In the genomic region with DNA sequence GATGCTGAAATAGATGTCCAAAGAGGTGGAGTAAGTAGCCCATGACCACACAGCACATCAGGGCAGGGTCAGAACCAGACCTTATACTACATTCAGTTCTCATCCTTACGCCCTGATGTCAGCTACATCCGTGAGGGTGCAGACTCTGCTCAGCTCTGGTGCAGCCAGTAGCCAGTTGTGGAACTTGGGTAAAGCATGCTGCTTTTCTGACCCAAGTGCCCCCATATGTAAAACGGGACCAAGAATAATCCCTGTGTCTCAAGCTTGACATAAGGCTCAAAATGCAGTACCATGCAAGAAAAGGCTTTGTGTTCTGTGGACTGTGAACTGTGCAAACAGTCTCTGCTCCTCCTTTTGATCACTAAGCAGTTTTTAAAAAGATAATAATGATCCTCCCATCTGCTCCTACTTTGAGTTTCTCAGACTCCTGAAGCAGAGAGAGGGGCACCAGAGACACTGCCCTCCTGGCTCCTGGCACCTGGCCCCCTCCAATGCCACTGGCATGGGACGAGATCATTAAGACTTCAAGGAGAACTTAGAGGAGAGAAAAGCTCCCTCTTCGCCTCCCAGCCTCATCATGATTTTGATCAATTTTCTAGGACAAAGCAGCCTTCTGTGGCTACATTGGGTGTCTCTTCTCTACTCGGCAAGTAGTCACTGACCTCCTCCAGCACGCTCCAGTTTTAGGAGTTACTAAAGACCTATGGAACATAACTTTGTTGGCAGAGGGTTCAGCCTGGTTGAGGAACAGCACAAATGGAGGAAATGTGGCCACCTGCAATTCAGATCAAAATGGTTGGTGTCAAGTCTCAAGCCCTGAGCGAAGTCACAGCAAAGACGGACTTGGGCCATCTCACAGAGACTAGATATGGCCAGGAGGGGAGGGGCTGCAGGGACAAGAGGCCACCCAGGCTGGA, we compare ENCODE assay signal across 1 cellular context.
TF ChIP-seq lines count a peak whose summit lies in the region.

No MANE protein-coding gene starts in this region.

TF ChIP-seq in GM23338, 12 proteins besides CTCF, POLR2A, EP300 and RAD21 (continued from another document):
- TF ChIP-seq, protein P1, sequence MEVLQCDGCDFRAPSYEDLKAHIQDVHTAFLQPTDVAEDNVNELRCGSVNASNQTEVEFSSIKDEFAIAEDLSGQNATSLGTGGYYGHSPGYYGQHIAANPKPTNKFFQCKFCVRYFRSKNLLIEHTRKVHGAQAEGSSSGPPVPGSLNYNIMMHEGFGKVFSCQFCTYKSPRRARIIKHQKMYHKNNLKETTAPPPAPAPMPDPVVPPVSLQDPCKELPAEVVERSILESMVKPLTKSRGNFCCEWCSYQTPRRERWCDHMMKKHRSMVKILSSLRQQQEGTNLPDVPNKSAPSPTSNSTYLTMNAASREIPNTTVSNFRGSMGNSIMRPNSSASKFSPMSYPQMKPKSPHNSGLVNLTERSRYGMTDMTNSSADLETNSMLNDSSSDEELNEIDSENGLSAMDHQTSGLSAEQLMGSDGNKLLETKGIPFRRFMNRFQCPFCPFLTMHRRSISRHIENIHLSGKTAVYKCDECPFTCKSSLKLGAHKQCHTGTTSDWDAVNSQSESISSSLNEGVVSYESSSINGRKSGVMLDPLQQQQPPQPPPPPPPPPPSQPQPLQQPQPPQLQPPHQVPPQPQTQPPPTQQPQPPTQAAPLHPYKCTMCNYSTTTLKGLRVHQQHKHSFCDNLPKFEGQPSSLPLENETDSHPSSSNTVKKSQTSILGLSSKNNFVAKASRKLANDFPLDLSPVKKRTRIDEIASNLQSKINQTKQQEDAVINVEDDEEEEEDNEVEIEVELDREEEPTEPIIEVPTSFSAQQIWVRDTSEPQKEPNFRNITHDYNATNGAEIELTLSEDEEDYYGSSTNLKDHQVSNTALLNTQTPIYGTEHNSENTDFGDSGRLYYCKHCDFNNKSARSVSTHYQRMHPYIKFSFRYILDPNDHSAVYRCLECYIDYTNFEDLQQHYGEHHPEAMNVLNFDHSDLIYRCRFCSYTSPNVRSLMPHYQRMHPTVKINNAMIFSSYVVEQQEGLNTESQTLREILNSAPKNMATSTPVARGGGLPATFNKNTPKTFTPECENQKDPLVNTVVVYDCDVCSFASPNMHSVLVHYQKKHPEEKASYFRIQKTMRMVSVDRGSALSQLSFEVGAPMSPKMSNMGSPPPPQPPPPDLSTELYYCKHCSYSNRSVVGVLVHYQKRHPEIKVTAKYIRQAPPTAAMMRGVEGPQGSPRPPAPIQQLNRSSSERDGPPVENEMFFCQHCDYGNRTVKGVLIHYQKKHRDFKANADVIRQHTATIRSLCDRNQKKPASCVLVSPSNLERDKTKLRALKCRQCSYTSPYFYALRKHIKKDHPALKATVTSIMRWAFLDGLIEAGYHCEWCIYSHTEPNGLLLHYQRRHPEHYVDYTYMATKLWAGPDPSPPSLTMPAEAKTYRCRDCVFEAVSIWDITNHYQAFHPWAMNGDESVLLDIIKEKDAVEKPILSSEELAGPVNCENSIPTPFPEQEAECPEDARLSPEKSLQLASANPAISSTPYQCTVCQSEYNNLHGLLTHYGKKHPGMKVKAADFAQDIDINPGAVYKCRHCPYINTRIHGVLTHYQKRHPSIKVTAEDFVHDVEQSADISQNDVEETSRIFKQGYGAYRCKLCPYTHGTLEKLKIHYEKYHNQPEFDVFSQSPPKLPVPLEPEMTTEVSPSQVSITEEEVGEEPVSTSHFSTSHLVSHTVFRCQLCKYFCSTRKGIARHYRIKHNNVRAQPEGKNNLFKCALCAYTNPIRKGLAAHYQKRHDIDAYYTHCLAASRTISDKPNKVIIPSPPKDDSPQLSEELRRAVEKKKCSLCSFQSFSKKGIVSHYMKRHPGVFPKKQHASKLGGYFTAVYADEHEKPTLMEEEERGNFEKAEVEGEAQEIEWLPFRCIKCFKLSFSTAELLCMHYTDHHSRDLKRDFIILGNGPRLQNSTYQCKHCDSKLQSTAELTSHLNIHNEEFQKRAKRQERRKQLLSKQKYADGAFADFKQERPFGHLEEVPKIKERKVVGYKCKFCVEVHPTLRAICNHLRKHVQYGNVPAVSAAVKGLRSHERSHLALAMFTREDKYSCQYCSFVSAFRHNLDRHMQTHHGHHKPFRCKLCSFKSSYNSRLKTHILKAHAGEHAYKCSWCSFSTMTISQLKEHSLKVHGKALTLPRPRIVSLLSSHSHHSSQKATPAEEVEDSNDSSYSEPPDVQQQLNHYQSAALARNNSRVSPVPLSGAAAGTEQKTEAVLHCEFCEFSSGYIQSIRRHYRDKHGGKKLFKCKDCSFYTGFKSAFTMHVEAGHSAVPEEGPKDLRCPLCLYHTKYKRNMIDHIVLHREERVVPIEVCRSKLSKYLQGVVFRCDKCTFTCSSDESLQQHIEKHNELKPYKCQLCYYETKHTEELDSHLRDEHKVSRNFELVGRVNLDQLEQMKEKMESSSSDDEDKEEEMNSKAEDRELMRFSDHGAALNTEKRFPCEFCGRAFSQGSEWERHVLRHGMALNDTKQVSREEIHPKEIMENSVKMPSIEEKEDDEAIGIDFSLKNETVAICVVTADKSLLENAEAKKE (CRISPR knock-in tag; IDR thresholded peaks at IDR 0.05) = no peak
- TF ChIP-seq EZH2phosphoT487 (IDR thresholded peaks at IDR 0.05; ENCODE audit: unreplicated experiment) (no peak), POLR2AphosphoS5 (IDR thresholded peaks at IDR 0.05; ENCODE audit: low read depth) (no peak)
